Comparison of ENCODE assay signal across 8 cellular contexts in genomic region chr7:129553861-129554530, GRCh38. TPM values are rescaled to one million over a fixed set of nuclear protein-coding genes. Genes with fewer than 3 reads are reported as not detected.
DNase-seq lines count a peak whose midpoint lies in the region; ATAC-seq, FAIRE-seq and TF ChIP-seq lines count a peak whose summit lies in the region.

No MANE protein-coding gene starts in this region.

- H3K27me3 Mint-ChIP-seq in astrocyte (ENCODE audit: low read depth, unreplicated experiment), result peaks cover 16% of the 10 kb centered on the region

- H3K4me1 Mint-ChIP-seq in astrocyte (ENCODE audit: low read depth, unreplicated experiment), result no peaks in the 10 kb centered on the region

- no peak overlapping the region for H3K27ac Mint-ChIP-seq in astrocyte (ENCODE audit: unreplicated experiment)

- no peaks in the 10 kb centered on the region for H4K20me1 ChIP-seq in astrocyte (ENCODE audit: insufficient read depth, low read length)

- H3K9me3 ChIP-seq in astrocyte (ENCODE audit: insufficient read depth, low read depth, low read length), result no peaks in the 10 kb centered on the region

- no peak for TF ChIP-seq CTCF in astrocyte (IDR thresholded peaks at IDR 0.05; ENCODE audit: insufficient read depth, low read depth, low read length)

- H3K4me3 ChIP-seq in astrocyte (ENCODE audit: insufficient read depth, low read depth, low read length), result peak overlapping the region; percentile 3

- FAIRE-seq in astrocyte (lab: Jason Lieb, UNC), result no peak

- no peaks in the 10 kb centered on the region for H3K79me2 ChIP-seq in astrocyte (ENCODE audit: insufficient read depth, low read length)

- peak overlapping the region; percentile 62 for H3K4me2 ChIP-seq in astrocyte (ENCODE audit: low read length)

- peak overlapping the region; percentile 25 for H2AFZ ChIP-seq in astrocyte (ENCODE audit: low read depth, low read length)

- no peak overlapping the region for H3K27ac ChIP-seq in astrocyte (ENCODE audit: low read depth, low read length)

- peaks cover 13% of the 10 kb centered on the region for H3K27me3 ChIP-seq in astrocyte (ENCODE audit: insufficient read depth, low read length)

- no peaks in the 10 kb centered on the region for H3K9me3 Mint-ChIP-seq in astrocyte (ENCODE audit: unreplicated experiment)

- H3K4me1 ChIP-seq in astrocyte (ENCODE audit: insufficient read depth, low read length), result no peaks in the 10 kb centered on the region

- DNase-seq in SIG-M5 treated with dmso at 0.1 percent for 504 hours (lab: John Stamatoyannopoulos, UW; ENCODE audit: unreplicated experiment), result peak; percentile 6
- no peak for DNase-seq in SIG-M5 (lab: John Stamatoyannopoulos, UW)
- DNase-seq in SK-N-DZ (ENCODE audit: low spot score), result peak; percentile 48
- DNase-seq in astrocyte (ENCODE audit: low read depth), result peak; percentile 42
- peak; percentile 43 for DNase-seq in stimulated activated CD4-positive, alpha-beta T cell treated with anti-CD3 and anti-CD28 coated beads, Interleukin-4, amount 100 ng/mL, for 24 hours
- DNase-seq in glomerular visceral epithelial cell (ENCODE audit: extremely low spot score), result no peak
- DNase-seq in NCI-H187 treated with DMSO at 0.1 percent for 48 hours (lab: John Stamatoyannopoulos, UW), result no peak

- ATAC-seq in HG03342 (IDR thresholded peaks at IDR 0.05; ENCODE audit: unreplicated experiment), result no peak

- H3K4me3 Mint-ChIP-seq in astrocyte (ENCODE audit: unreplicated experiment), result no peak overlapping the region

- no peak overlapping the region for H3K9ac ChIP-seq in astrocyte (ENCODE audit: low read length)

- no peaks in the 10 kb centered on the region for H3K36me3 ChIP-seq in astrocyte (ENCODE audit: insufficient read depth, low read length)

- H3K36me3 Mint-ChIP-seq in astrocyte (ENCODE audit: low read depth, unreplicated experiment), result no peaks in the 10 kb centered on the region

RNA-seq across cellular contexts. Expression of gene SMKR1, which starts 51.7 kb away (rescaled TPM):
- 0.22 TPM in 1 of 2 replicates, not detected in the other for polyA plus RNA-seq in SK-N-DZ (2014; cell fraction: cytosol; rRNA removed)
- 1.9 TPM in 1 of 2 replicates, not detected in the other for polyA plus RNA-seq in SK-N-DZ (2014; cell fraction: nucleus; rRNA removed)
- total RNA-seq in astrocyte, result not detected in 2 replicates

RNA-seq across cellular contexts. Expression of gene NRF1, which starts 57.5 kb away (rescaled TPM):
- 8.8 and 15.2 TPM in 2 replicates for polyA plus RNA-seq in SK-N-DZ (2014; cell fraction: cytosol; rRNA removed)
- 11.9 and 14.8 TPM in 2 replicates for polyA plus RNA-seq in SK-N-DZ (2014; cell fraction: nucleus; rRNA removed)
- 11.7 and 12.7 TPM in 2 replicates for total RNA-seq in astrocyte

Comparison
In these comparisons a context has a peak if more than half of its experiments do, and no peak if none do; other contexts are left out.
1. DNase-seq: peak in SIG-M5 treated with dmso at 0.1 percent for 504 hours (single experiment), SK-N-DZ (single experiment), astrocyte (single experiment) and stimulated activated CD4-positive, alpha-beta T cell treated with anti-CD3 and anti-CD28 coated beads, Interleukin-4, amount 100 ng/mL, for 24 hours (single experiment); none in SIG-M5 (single experiment), glomerular visceral epithelial cell (single experiment) and NCI-H187 treated with DMSO at 0.1 percent for 48 hours (single experiment).